In genomic region chr2:160490760-160491367, GRCh38 we compare ENCODE assay signal across 9 cellular contexts. TPM values are rescaled to one million over a fixed set of nuclear protein-coding genes. Genes with fewer than 3 reads are reported as not detected.
A peak's percentile ranks its signal among the peaks of the same experiment; 100 is the strongest.
DNase-seq lines count a peak whose midpoint lies in the region; ATAC-seq, FAIRE-seq and TF ChIP-seq lines count a peak whose summit lies in the region.
"Had no signal": no experiment of that assay in that cellular context is flagged by ENCODE, and none has a peak within 500 bp of the region (broad histone marks: within the 10 kb centered on the region; RNA-seq: fewer than 3 reads in every experiment).

No MANE protein-coding gene starts in this region.

- no peak for TF ChIP-seq RAD21 in K562 (CRISPR knock-in tag; conservative IDR thresholded peaks at IDR 0.05 in 1 of 2, IDR thresholded peaks at IDR 0.05 in 1 of 2)

- in situ Hi-C loops in K562 (cut with MboI), result no loop called here

- no peak overlapping the region for H3K4me2 ChIP-seq in K562 (ENCODE audit: insufficient read depth, low read length)

- no peak for FAIRE-seq in K562 (lab: Jason Lieb, UNC)

- POLR2A ChIA-PET in K562 (lab: Yijun Ruan, JAX), result no interaction called here

- TF ChIP-seq EP300 in K562 (IDR thresholded peaks at IDR 0.05; ENCODE audit: low read length), result no peak

- H3K9ac ChIP-seq in K562 (ENCODE audit: insufficient read depth in 1 of 2, low read depth in 2 of 2, low read length in 2 of 2), result no peak overlapping the region

- H3K9me3 ChIP-seq in heart right ventricle (no peaks in the 10 kb centered on the region), K562 (replicated peaks; ENCODE audit: control insufficient read depth, insufficient read depth, low read depth, low read length) (no peaks in the 10 kb centered on the region), mesodermal cell (ENCODE audit: control insufficient read depth, low read length) (no peaks in the 10 kb centered on the region), uterus (no peaks in the 10 kb centered on the region)

- H3K79me2 ChIP-seq in K562 (ENCODE audit: control insufficient read depth, insufficient read depth, low read length), result no peaks in the 10 kb centered on the region

- no TSS peak for BruUV-seq in K562 (replicated peaks; lab: Mats Ljungman, UMichigan)

- TF ChIP-seq CTCF in heart right ventricle (IDR thresholded peaks at IDR 0.05) (no peak), K562 (IDR thresholded peaks at IDR 0.05 in 2 of 3, conservative IDR thresholded peaks at IDR 0.05 in 1 of 3; ENCODE audit: insufficient read depth in 2 of 3, low read depth in 1 of 3, low read length in 3 of 3) (no peak), uterus (IDR thresholded peaks at IDR 0.05) (no peak)

- 30 to 34% methylated on average over 4 of the region's 4 CpGs for WGBS in heart right ventricle, 2 donors
- WGBS in K562 (ENCODE audit: insufficient coverage, low coverage, missing lambda C conversion rate), result 2% methylated on average over 4 of the region's 4 CpGs
- WGBS in mesodermal cell (ENCODE audit: insufficient coverage in 2 of 2), 2 experiments, result no CpG with 5 or more reads among the region's 4 CpGs

- ATAC-seq in heart right ventricle (no peak), K562 (no peak), GM21723 (IDR thresholded peaks at IDR 0.05; ENCODE audit: unreplicated experiment) (no peak), HG03159 (IDR thresholded peaks at IDR 0.05; ENCODE audit: unreplicated experiment) (no peak)

- H3K4me1 ChIP-seq in heart right ventricle (peaks cover 0 to 61% (median 47%) of the 10 kb centered on the region in 9 donors), K562 (replicated peaks in 1 of 2; ENCODE audit: control insufficient read depth in 2 of 2, insufficient read depth in 2 of 2, low read length in 2 of 2) (peaks cover 0 to 13% of the 10 kb centered on the region in 2 experiments; a peak in 2 of 5 replicates), mesodermal cell (ENCODE audit: control insufficient read depth, insufficient read depth, low read length, poor library complexity, severe bottlenecking) (peaks cover 4% of the 10 kb centered on the region), uterus (peaks cover 0 to 7% of the 10 kb centered on the region in 2 donors)

- peaks cover 0 to 9% (median 0%) of the 10 kb centered on the region in 7 donors for H3K27me3 ChIP-seq in heart right ventricle
- peaks cover 6 to 12% of the 10 kb centered on the region in 2 experiments; a peak in 3 of 5 replicates for H3K27me3 ChIP-seq in K562 (ENCODE audit: control insufficient read depth in 2 of 2, insufficient read depth in 2 of 2, low read length in 2 of 2)
- H3K27me3 ChIP-seq in uterus, result no peaks in the 10 kb centered on the region

- H3K27ac ChIP-seq in heart right ventricle, result peak overlapping the region in 8 of 10 donors; percentile 3 to 99 (median 97)
- no peak overlapping the region for H3K27ac ChIP-seq in K562 (ENCODE audit: extremely low read depth, low read depth, low read length)
- no peak overlapping the region for H3K27ac ChIP-seq in mesodermal cell (ENCODE audit: low read depth, low read length, severe bottlenecking)
- H3K27ac ChIP-seq in uterus, result peak overlapping the region; percentile 97

- no peak for DNase-seq in heart right ventricle
- no peak for DNase-seq in cardiac septum (ENCODE audit: low spot score)
- DNase-seq in K562 (ENCODE audit: extremely low read depth in 1 of 4, low spot score in 3 of 4), result no peak
- no peak for DNase-seq in uterus
- DNase-seq in NCI-H1694 (lab: John Stamatoyannopoulos, UW), result no peak
- DNase-seq: NCI-H226 had no signal

- intact Hi-C loops in heart right ventricle (cut with DNase I), result loop anchor here in 8 of 10 donors (5.0 to 10.0 kb wide), 14 partner anchors 59 to 484 kb away; no protein-coding TSS in a partner anchor
- intact Hi-C loops in cardiac septum (cut with DNase I), result loop anchor here (5.0 kb wide), 7 partner anchors 39 to 476 kb away; no protein-coding TSS in a partner anchor
- intact Hi-C loops in K562 (cut with micrococcal nuclease), result no loop called here
- intact Hi-C loops in uterus (cut with DNase I; ENCODE audit: low total_unique reads), result no loop called here

- H3K36me3 ChIP-seq in heart right ventricle, result no peaks in the 10 kb centered on the region
- H3K36me3 ChIP-seq in K562 (ENCODE audit: control insufficient read depth, insufficient read depth, low read length), result no peaks in the 10 kb centered on the region
- no peaks in the 10 kb centered on the region for H3K36me3 ChIP-seq in mesodermal cell (ENCODE audit: control insufficient read depth, insufficient read depth, low read length)
- H3K36me3 ChIP-seq in uterus, result no peaks in the 10 kb centered on the region

- peak overlapping the region in 9 of 10 donors; percentile 73 to 92 (median 89) for H3K4me3 ChIP-seq in heart right ventricle
- H3K4me3 ChIP-seq in K562, result no peak overlapping the region
- H3K4me3 ChIP-seq in mesodermal cell (ENCODE audit: extremely low read depth, insufficient read depth, low read length, poor library complexity, severe bottlenecking), result peak overlapping the region; percentile 83
- peak overlapping the region; percentile 84 to 86 for H3K4me3 ChIP-seq in uterus

- CTCF ChIA-PET in K562 (lab: Yijun Ruan, JAX; ENCODE audit: low intra/inter-chr PET ratio), result no interaction called here

- H4K20me1 ChIP-seq in K562 (replicated peaks; ENCODE audit: control insufficient read depth, insufficient read depth, low read length), result no peaks in the 10 kb centered on the region

- H2AFZ ChIP-seq in K562 (ENCODE audit: low read depth, low read length), result no peak overlapping the region

- H3K9me1 ChIP-seq in K562 (ENCODE audit: control insufficient read depth, insufficient read depth, low read length), result no peaks in the 10 kb centered on the region

- no peak for TF ChIP-seq POLR2A in K562 (conservative IDR thresholded peaks at IDR 0.05)
- no peak for TF ChIP-seq POLR2A in uterus (IDR thresholded peaks at IDR 0.05)

TF ChIP-seq in K562, 482 proteins besides CTCF, POLR2A, EP300 and RAD21:
- no peak for TF ChIP-seq CHD4 (IDR thresholded peaks at IDR 0.05; ENCODE audit: insufficient read depth, insufficient replicate concordance, low read depth, low read length, poor library complexity, severe bottlenecking)
- peak; percentile 45 for TF ChIP-seq TFE3 (CRISPR knock-in tag; IDR thresholded peaks at IDR 0.05)
- TF ChIP-seq SIX5 (IDR thresholded peaks at IDR 0.05; ENCODE audit: borderline replicate concordance in 1 of 2, insufficient read depth in 1 of 2, low read depth in 1 of 2, low read length in 2 of 2), result no peak
- TF ChIP-seq DEAF1 (CRISPR knock-in tag; IDR thresholded peaks at IDR 0.05), result no peak
- no peak for TF ChIP-seq SMAD2 (IDR thresholded peaks at IDR 0.05; ENCODE audit: low read depth, low read length)
- TF ChIP-seq SPI1 (IDR thresholded peaks at IDR 0.05; ENCODE audit: borderline replicate concordance, low read depth, low read length), result no peak

RNA-seq across cellular contexts. Expression of gene RBMS1, which starts 2.7 kb away (rescaled TPM):
- total RNA-seq in heart right ventricle, result 10 to 100 TPM; 54.1 to 77.7 (median 60.2) TPM
- 10 to 100 TPM; 22.6 to 49.0 TPM for polyA plus RNA-seq in heart right ventricle
- 75.3 TPM for total RNA-seq in cardiac septum
- total RNA-seq in K562 (2011; cell fraction: chromatin; rRNA removed; ENCODE audit: low replicate concordance), result 0.69 TPM in 1 of 2 replicates, not detected in the other
- 0.50 TPM in 1 of 2 replicates, not detected in the other for total RNA-seq in K562 (2011; cell fraction: nucleolus; rRNA removed)
- total RNA-seq in K562 (2011; cell fraction: nucleoplasm; rRNA removed), result 0.22 and 0.38 TPM in 2 replicates
- total RNA-seq in K562 (2014; rRNA removed), result not detected in 2 replicates
- 0.04 TPM in 1 of 2 replicates, not detected in the other for total RNA-seq in K562 (2014; rRNA removed; fragmentation: Illumina TruSeq; extraction: Trizol)
- not detected in 2 replicates for total RNA-seq in K562 (2015; rRNA removed; fragmentation: Illumina TruSeq; extraction: Trizol)
- total RNA-seq in K562 (2021), result 0.09 and 0.38 TPM in 2 replicates
- 0.11 and 0.31 TPM in 2 replicates for polyA plus RNA-seq in K562 (2011; rRNA removed)
- 0.03 and 0.25 TPM in 2 replicates for polyA plus RNA-seq in K562 (2011; cell fraction: cytosol; rRNA removed)
- polyA plus RNA-seq in K562 (2011; cell fraction: nucleus; rRNA removed), result 0.15 and 0.17 TPM in 2 replicates
- 0.05 and 0.06 TPM in 2 replicates for polyA plus RNA-seq in K562 (2012)
- polyA plus RNA-seq in K562 (2014; fragmentation: Illumina TruSeq; extraction: Trizol), result not detected in 2 replicates
- not detected for polyA plus RNA-seq in K562 (2014; fragmentation: Nextera tagmentation; extraction: Ambion mirVana)
- polyA plus RNA-seq in K562 (2014; rRNA removed), result 0.07 TPM in 1 of 2 replicates, not detected in the other
- polyA minus RNA-seq in K562 (2011; rRNA and poly(A)+ RNA removed), result 0.06 and 0.70 TPM in 2 replicates
- polyA minus RNA-seq in K562 (2011; cell fraction: cytosol; rRNA and poly(A)+ RNA removed), result not detected in 2 replicates
- 0.13 and 0.56 TPM in 2 replicates for polyA minus RNA-seq in K562 (2011; cell fraction: nucleus; rRNA and poly(A)+ RNA removed)
- polyA plus RNA-seq in mesodermal cell (2013, experiment 1 of 2), result 119 TPM
- polyA plus RNA-seq in mesodermal cell (2013, experiment 2 of 2), result 127 TPM
- total RNA-seq in uterus, result 100 to 1,000 TPM in 2 of 4 donors, 10 to 100 TPM in 2; 30.5 to 149 (median 88.9) TPM

Comparison
In these comparisons a context has a peak if more than half of its experiments do, and no peak if none do; other contexts are left out.
1. H3K27ac ChIP-seq: peak in heart right ventricle (8 of 10) and uterus (2 of 2); none in K562 (single experiment) and mesodermal cell (single experiment).
2. RNA of gene RBMS1, which starts 2.7 kb away (total RNA-seq): 30.5 to 149 TPM in uterus, 75.3 TPM in cardiac septum (single experiment) and 54.1 to 77.7 TPM in heart right ventricle; 0.04 to 0.69 TPM in K562; every median in the first group is over 10 times any median in the second.
3. intact Hi-C loops: an anchor here in heart right ventricle (5.0 to 10.0 kb wide) and cardiac septum (5.0 kb wide); none called in K562 and uterus.